In genomic region chr12:38930994-38931393, GRCh38 we compare ENCODE assay signal across 1 cellular context.
A peak's percentile ranks its signal among the peaks of the same experiment; 100 is the strongest.
TF ChIP-seq lines count a peak whose summit lies in the region.

No MANE protein-coding gene starts in this region.

TF ChIP-seq in HepG2, 621 proteins besides CTCF, POLR2A, EP300 and RAD21 (continued from another document):
- peak; percentile 47; the same call in 1 of the 2 replicates for TF ChIP-seq SOX5 (CRISPR knock-in tag; IDR thresholded peaks at IDR 0.05; ENCODE audit: borderline replicate concordance)
- TF ChIP-seq FOXA3 (CRISPR knock-in tag; IDR thresholded peaks at IDR 0.05) = 0 out of 2 replicates have a peak, but pooled peaks have one; percentile 32
